ENCODE assay signal across 7 cellular contexts in genomic region chr19:58519355-58520256, GRCh38. TPM values are rescaled to one million over a fixed set of nuclear protein-coding genes. Genes with fewer than 3 reads are reported as not detected.
A peak's percentile ranks its signal among the peaks of the same experiment; 100 is the strongest.
DNase-seq lines count a peak whose midpoint lies in the region; ATAC-seq, FAIRE-seq and TF ChIP-seq lines count a peak whose summit lies in the region.

TSS of gene ZBTB45 (minus strand) at chr19:58519810. CDS start at chr19:58517673, 2,137 bp downstream.

- peak; percentile 75 for ATAC-seq in GM18505 (IDR thresholded peaks at IDR 0.05; ENCODE audit: unreplicated experiment)
- ATAC-seq in HG02973 (IDR thresholded peaks at IDR 0.05; ENCODE audit: unreplicated experiment): peak; percentile 76

- peak within 1 kb of the TSS; percentile 99 for H3K4me3 Mint-ChIP-seq in T-helper 2 cell treated with Interferon-gamma antibody and Interleukin-4, amounts not matched to agents 5 μg/mL and 100 μg/mL, for 36 hours
- peak within 1 kb of the TSS; percentile 100 for H3K4me3 Mint-ChIP-seq in astrocyte (ENCODE audit: unreplicated experiment)

- H3K27me3 Mint-ChIP-seq in T-helper 2 cell treated with Interferon-gamma antibody and Interleukin-4, amounts not matched to agents 5 μg/mL and 100 μg/mL, for 36 hours (ENCODE audit: low read depth): no peaks in the 10 kb centered on the region
- H3K27me3 Mint-ChIP-seq in astrocyte (ENCODE audit: low read depth, unreplicated experiment): no peaks in the 10 kb centered on the region

- peaks cover 10% of the 10 kb centered on the region for H3K4me1 ChIP-seq in astrocyte (ENCODE audit: insufficient read depth, low read length)

- H3K9me3 Mint-ChIP-seq in T-helper 2 cell treated with Interferon-gamma antibody and Interleukin-4, amounts not matched to agents 5 μg/mL and 100 μg/mL, for 36 hours: no peaks in the 10 kb centered on the region
- no peaks in the 10 kb centered on the region for H3K9me3 Mint-ChIP-seq in astrocyte (ENCODE audit: unreplicated experiment)

- peak; percentile 17 for TF ChIP-seq CTCF in astrocyte (IDR thresholded peaks at IDR 0.05; ENCODE audit: insufficient read depth, low read depth, low read length)

- H3K27ac ChIP-seq in astrocyte (ENCODE audit: low read depth, low read length): peak within 1 kb of the TSS; percentile 86

- peak within 1 kb of the TSS; percentile 88 for H2AFZ ChIP-seq in astrocyte (ENCODE audit: low read depth, low read length)

- no peaks in the 10 kb centered on the region for H3K9me3 ChIP-seq in astrocyte (ENCODE audit: insufficient read depth, low read depth, low read length)

- peak; percentile 98 for DNase-seq in NCI-H1930 (lab: John Stamatoyannopoulos, UW)
- DNase-seq in T-helper 2 cell treated with Interferon-gamma antibody and Interleukin-4, amounts not matched to agents 5 μg/mL and 100 μg/mL, for 36 hours (ENCODE audit: low spot score): peak; percentile 95
- peak; percentile 94 for DNase-seq in astrocyte (ENCODE audit: low read depth)
- peak; percentile 91 for DNase-seq in hepatic stellate cell (ENCODE audit: low spot score)
- DNase-seq in renal cortical epithelial cell (ENCODE audit: low read depth): peak; percentile 90

- TF ChIP-seq POLR2A in GM18505 (IDR thresholded peaks at IDR 0.05; ENCODE audit: borderline replicate concordance, extremely low read depth, insufficient read depth, insufficient read length): peak; percentile 82

- peaks cover 20% of the 10 kb centered on the region for H4K20me1 ChIP-seq in astrocyte (ENCODE audit: insufficient read depth, low read length)

- peak within 1 kb of the TSS; percentile 98 for H3K27ac Mint-ChIP-seq in T-helper 2 cell treated with Interferon-gamma antibody and Interleukin-4, amounts not matched to agents 5 μg/mL and 100 μg/mL, for 36 hours
- H3K27ac Mint-ChIP-seq in astrocyte (ENCODE audit: unreplicated experiment): peak within 1 kb of the TSS; percentile 94

- peaks cover 23% of the 10 kb centered on the region for H3K4me1 Mint-ChIP-seq in T-helper 2 cell treated with Interferon-gamma antibody and Interleukin-4, amounts not matched to agents 5 μg/mL and 100 μg/mL, for 36 hours (ENCODE audit: low read depth)
- H3K4me1 Mint-ChIP-seq in astrocyte (ENCODE audit: low read depth, unreplicated experiment): peaks cover 24% of the 10 kb centered on the region

- FAIRE-seq in astrocyte (lab: Jason Lieb, UNC): no peak

- peaks cover 2% of the 10 kb centered on the region for H3K36me3 ChIP-seq in astrocyte (ENCODE audit: insufficient read depth, low read length)

- H3K4me2 ChIP-seq in astrocyte (ENCODE audit: low read length): peak within 1 kb of the TSS; percentile 96

- H3K36me3 Mint-ChIP-seq in T-helper 2 cell treated with Interferon-gamma antibody and Interleukin-4, amounts not matched to agents 5 μg/mL and 100 μg/mL, for 36 hours (ENCODE audit: low read depth): peaks cover 19% of the 10 kb centered on the region
- peaks cover 12% of the 10 kb centered on the region for H3K36me3 Mint-ChIP-seq in astrocyte (ENCODE audit: low read depth, unreplicated experiment)

- H3K79me2 ChIP-seq in astrocyte (ENCODE audit: insufficient read depth, low read length): peaks cover 44% of the 10 kb centered on the region

- H3K9ac ChIP-seq in astrocyte (ENCODE audit: low read length): peak within 1 kb of the TSS; percentile 93

- no peaks in the 10 kb centered on the region for H3K27me3 ChIP-seq in astrocyte (ENCODE audit: insufficient read depth, low read length)

- H3K4me3 ChIP-seq in astrocyte (ENCODE audit: insufficient read depth, low read depth, low read length): peak within 1 kb of the TSS; percentile 82

RNA-seq across cellular contexts. Expression of gene ZBTB45, which starts in this region (rescaled TPM):
- total RNA-seq in astrocyte (16.2 and 16.3 TPM in 2 replicates), renal cortical epithelial cell (3.1 and 10.2 TPM in 2 replicates)

Comparison
In these comparisons a context has a peak if more than half of its experiments do, and no peak if none do; other contexts are left out.
1. Peak in every context shown above with its lines: DNase-seq, ATAC-seq, H3K4me3 ChIP-seq and H3K27ac ChIP-seq.